2 cellular contexts compared by ENCODE assay signal in the genomic region with DNA sequence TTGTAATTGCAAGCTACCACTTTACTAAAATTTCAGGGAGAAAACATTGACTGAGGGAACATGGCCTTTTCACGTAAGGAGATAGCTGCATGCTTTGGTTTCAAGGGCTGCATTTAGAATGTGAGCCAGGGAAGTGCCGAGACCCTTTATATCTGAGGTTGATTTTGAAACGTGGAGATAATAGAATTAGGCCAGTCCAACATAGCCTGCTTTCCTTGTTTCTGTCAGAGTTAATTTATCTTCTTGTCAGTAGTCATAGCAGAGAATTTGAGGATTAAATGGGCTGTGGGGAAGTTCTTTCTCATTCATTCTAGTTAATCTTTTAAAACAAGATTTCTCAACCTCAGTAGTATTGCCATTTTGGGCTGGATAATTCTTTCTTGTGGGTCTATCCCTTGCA.
TF ChIP-seq lines count a peak whose summit lies in the region.

No MANE protein-coding gene starts in this region.

TF ChIP-seq in SK-N-SH treated with all-trans-retinoic acid at 6 μM for 48 hours, 23 proteins besides CTCF, POLR2A, EP300 and RAD21 (continued from another document):
- no peak for TF ChIP-seq ZNF565 (CRISPR knock-in tag; conservative IDR thresholded peaks at IDR 0.05; ENCODE audit: low read depth)
- no peak for TF ChIP-seq PPARA (CRISPR knock-in tag; IDR thresholded peaks at IDR 0.05; ENCODE audit: borderline replicate concordance)
- no peak for TF ChIP-seq ZFP3 (CRISPR knock-in tag; IDR thresholded peaks at IDR 0.05)
- no peak for TF ChIP-seq GLIS3 (CRISPR knock-in tag; IDR thresholded peaks at IDR 0.05)
- peak; percentile 44 for TF ChIP-seq ISL1 (CRISPR knock-in tag; IDR thresholded peaks at IDR 0.05)
- no peak for TF ChIP-seq TOX (CRISPR knock-in tag; IDR thresholded peaks at IDR 0.05; ENCODE audit: borderline replicate concordance)
- TF ChIP-seq, protein P1, sequence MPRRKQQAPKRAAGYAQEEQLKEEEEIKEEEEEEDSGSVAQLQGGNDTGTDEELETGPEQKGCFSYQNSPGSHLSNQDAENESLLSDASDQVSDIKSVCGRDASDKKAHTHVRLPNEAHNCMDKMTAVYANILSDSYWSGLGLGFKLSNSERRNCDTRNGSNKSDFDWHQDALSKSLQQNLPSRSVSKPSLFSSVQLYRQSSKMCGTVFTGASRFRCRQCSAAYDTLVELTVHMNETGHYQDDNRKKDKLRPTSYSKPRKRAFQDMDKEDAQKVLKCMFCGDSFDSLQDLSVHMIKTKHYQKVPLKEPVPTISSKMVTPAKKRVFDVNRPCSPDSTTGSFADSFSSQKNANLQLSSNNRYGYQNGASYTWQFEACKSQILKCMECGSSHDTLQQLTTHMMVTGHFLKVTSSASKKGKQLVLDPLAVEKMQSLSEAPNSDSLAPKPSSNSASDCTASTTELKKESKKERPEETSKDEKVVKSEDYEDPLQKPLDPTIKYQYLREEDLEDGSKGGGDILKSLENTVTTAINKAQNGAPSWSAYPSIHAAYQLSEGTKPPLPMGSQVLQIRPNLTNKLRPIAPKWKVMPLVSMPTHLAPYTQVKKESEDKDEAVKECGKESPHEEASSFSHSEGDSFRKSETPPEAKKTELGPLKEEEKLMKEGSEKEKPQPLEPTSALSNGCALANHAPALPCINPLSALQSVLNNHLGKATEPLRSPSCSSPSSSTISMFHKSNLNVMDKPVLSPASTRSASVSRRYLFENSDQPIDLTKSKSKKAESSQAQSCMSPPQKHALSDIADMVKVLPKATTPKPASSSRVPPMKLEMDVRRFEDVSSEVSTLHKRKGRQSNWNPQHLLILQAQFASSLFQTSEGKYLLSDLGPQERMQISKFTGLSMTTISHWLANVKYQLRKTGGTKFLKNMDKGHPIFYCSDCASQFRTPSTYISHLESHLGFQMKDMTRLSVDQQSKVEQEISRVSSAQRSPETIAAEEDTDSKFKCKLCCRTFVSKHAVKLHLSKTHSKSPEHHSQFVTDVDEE (CRISPR knock-in tag; IDR thresholded peaks at IDR 0.05) = peak; percentile 75
- no peak for TF ChIP-seq TCF4 (CRISPR knock-in tag; IDR thresholded peaks at IDR 0.05; ENCODE audit: borderline replicate concordance)
- TF ChIP-seq, protein P2, sequence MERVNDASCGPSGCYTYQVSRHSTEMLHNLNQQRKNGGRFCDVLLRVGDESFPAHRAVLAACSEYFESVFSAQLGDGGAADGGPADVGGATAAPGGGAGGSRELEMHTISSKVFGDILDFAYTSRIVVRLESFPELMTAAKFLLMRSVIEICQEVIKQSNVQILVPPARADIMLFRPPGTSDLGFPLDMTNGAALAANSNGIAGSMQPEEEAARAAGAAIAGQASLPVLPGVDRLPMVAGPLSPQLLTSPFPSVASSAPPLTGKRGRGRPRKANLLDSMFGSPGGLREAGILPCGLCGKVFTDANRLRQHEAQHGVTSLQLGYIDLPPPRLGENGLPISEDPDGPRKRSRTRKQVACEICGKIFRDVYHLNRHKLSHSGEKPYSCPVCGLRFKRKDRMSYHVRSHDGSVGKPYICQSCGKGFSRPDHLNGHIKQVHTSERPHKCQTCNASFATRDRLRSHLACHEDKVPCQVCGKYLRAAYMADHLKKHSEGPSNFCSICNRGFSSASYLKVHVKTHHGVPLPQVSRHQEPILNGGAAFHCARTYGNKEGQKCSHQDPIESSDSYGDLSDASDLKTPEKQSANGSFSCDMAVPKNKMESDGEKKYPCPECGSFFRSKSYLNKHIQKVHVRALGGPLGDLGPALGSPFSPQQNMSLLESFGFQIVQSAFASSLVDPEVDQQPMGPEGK (CRISPR knock-in tag; IDR thresholded peaks at IDR 0.05; ENCODE audit: borderline replicate concordance) = no peak

TF ChIP-seq in GM12878, 131 proteins besides CTCF, POLR2A, EP300 and RAD21:
- TF ChIP-seq SREBF2 (IDR thresholded peaks at IDR 0.05; ENCODE audit: low read length) = no peak
- no peak for TF ChIP-seq KLF5 (IDR thresholded peaks at IDR 0.05; ENCODE audit: partially characterized antibody)
- TF ChIP-seq RCOR1 (conservative IDR thresholded peaks at IDR 0.05; ENCODE audit: low read depth, low read length) = no peak
- no peak for TF ChIP-seq SIX5 (IDR thresholded peaks at IDR 0.05; ENCODE audit: low read depth, low read length, severe bottlenecking)
- TF ChIP-seq TCF7 (IDR thresholded peaks at IDR 0.05; ENCODE audit: borderline replicate concordance) = no peak
- TF ChIP-seq NRF1 (conservative IDR thresholded peaks at IDR 0.05; ENCODE audit: low read depth, low read length) = no peak
- TF ChIP-seq, protein P3, sequence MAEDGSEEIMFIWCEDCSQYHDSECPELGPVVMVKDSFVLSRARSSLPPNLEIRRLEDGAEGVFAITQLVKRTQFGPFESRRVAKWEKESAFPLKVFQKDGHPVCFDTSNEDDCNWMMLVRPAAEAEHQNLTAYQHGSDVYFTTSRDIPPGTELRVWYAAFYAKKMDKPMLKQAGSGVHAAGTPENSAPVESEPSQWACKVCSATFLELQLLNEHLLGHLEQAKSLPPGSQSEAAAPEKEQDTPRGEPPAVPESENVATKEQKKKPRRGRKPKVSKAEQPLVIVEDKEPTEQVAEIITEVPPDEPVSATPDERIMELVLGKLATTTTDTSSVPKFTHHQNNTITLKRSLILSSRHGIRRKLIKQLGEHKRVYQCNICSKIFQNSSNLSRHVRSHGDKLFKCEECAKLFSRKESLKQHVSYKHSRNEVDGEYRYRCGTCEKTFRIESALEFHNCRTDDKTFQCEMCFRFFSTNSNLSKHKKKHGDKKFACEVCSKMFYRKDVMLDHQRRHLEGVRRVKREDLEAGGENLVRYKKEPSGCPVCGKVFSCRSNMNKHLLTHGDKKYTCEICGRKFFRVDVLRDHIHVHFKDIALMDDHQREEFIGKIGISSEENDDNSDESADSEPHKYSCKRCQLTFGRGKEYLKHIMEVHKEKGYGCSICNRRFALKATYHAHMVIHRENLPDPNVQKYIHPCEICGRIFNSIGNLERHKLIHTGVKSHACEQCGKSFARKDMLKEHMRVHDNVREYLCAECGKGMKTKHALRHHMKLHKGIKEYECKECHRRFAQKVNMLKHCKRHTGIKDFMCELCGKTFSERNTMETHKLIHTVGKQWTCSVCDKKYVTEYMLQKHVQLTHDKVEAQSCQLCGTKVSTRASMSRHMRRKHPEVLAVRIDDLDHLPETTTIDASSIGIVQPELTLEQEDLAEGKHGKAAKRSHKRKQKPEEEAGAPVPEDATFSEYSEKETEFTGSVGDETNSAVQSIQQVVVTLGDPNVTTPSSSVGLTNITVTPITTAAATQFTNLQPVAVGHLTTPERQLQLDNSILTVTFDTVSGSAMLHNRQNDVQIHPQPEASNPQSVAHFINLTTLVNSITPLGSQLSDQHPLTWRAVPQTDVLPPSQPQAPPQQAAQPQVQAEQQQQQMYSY (CRISPR knock-in tag; IDR thresholded peaks at IDR 0.05) = no peak
- TF ChIP-seq SMAD1 (IDR thresholded peaks at IDR 0.05; ENCODE audit: low read depth, partially characterized antibody) = no peak
